Comparison of ENCODE assay signal across 1 cellular context in the genomic region with DNA sequence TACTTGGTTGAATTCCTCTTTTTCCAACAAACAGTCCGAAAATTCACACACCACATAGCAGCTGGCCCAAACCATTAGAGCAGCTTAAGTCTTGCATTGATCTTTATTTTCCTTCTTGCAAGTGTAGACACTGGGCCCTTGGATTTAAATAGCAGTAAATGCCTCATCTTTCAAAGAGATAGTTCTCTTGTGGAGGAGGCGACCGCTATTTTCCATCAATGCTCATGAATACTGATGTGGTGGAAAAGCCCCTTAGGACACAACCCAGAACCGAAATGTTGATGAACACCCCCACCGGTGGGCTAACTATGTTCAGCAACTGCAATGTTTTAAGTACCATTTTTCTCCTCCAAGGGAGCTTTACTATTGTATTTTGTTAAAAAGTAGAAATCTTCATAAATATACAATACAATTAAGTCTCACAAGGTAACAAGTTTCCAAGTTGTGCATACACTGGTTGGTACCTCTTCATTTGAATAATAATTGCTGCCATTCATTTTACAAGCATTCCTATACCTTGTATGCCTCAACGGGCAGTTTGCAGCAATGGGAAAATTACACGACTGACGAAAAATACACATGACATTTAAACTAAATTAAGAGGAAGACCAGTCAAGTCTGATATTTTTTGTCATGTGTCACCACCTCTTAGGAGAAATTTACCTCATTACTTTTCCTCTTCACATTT.
TF ChIP-seq lines count a peak whose summit lies in the region.

No MANE protein-coding gene starts in this region.

TF ChIP-seq in GM23338, 12 proteins besides CTCF, POLR2A, EP300 and RAD21 (continued from another document):
- TF ChIP-seq, protein P1, sequence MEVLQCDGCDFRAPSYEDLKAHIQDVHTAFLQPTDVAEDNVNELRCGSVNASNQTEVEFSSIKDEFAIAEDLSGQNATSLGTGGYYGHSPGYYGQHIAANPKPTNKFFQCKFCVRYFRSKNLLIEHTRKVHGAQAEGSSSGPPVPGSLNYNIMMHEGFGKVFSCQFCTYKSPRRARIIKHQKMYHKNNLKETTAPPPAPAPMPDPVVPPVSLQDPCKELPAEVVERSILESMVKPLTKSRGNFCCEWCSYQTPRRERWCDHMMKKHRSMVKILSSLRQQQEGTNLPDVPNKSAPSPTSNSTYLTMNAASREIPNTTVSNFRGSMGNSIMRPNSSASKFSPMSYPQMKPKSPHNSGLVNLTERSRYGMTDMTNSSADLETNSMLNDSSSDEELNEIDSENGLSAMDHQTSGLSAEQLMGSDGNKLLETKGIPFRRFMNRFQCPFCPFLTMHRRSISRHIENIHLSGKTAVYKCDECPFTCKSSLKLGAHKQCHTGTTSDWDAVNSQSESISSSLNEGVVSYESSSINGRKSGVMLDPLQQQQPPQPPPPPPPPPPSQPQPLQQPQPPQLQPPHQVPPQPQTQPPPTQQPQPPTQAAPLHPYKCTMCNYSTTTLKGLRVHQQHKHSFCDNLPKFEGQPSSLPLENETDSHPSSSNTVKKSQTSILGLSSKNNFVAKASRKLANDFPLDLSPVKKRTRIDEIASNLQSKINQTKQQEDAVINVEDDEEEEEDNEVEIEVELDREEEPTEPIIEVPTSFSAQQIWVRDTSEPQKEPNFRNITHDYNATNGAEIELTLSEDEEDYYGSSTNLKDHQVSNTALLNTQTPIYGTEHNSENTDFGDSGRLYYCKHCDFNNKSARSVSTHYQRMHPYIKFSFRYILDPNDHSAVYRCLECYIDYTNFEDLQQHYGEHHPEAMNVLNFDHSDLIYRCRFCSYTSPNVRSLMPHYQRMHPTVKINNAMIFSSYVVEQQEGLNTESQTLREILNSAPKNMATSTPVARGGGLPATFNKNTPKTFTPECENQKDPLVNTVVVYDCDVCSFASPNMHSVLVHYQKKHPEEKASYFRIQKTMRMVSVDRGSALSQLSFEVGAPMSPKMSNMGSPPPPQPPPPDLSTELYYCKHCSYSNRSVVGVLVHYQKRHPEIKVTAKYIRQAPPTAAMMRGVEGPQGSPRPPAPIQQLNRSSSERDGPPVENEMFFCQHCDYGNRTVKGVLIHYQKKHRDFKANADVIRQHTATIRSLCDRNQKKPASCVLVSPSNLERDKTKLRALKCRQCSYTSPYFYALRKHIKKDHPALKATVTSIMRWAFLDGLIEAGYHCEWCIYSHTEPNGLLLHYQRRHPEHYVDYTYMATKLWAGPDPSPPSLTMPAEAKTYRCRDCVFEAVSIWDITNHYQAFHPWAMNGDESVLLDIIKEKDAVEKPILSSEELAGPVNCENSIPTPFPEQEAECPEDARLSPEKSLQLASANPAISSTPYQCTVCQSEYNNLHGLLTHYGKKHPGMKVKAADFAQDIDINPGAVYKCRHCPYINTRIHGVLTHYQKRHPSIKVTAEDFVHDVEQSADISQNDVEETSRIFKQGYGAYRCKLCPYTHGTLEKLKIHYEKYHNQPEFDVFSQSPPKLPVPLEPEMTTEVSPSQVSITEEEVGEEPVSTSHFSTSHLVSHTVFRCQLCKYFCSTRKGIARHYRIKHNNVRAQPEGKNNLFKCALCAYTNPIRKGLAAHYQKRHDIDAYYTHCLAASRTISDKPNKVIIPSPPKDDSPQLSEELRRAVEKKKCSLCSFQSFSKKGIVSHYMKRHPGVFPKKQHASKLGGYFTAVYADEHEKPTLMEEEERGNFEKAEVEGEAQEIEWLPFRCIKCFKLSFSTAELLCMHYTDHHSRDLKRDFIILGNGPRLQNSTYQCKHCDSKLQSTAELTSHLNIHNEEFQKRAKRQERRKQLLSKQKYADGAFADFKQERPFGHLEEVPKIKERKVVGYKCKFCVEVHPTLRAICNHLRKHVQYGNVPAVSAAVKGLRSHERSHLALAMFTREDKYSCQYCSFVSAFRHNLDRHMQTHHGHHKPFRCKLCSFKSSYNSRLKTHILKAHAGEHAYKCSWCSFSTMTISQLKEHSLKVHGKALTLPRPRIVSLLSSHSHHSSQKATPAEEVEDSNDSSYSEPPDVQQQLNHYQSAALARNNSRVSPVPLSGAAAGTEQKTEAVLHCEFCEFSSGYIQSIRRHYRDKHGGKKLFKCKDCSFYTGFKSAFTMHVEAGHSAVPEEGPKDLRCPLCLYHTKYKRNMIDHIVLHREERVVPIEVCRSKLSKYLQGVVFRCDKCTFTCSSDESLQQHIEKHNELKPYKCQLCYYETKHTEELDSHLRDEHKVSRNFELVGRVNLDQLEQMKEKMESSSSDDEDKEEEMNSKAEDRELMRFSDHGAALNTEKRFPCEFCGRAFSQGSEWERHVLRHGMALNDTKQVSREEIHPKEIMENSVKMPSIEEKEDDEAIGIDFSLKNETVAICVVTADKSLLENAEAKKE (CRISPR knock-in tag; IDR thresholded peaks at IDR 0.05), result no peak
- TF ChIP-seq, protein P2, sequence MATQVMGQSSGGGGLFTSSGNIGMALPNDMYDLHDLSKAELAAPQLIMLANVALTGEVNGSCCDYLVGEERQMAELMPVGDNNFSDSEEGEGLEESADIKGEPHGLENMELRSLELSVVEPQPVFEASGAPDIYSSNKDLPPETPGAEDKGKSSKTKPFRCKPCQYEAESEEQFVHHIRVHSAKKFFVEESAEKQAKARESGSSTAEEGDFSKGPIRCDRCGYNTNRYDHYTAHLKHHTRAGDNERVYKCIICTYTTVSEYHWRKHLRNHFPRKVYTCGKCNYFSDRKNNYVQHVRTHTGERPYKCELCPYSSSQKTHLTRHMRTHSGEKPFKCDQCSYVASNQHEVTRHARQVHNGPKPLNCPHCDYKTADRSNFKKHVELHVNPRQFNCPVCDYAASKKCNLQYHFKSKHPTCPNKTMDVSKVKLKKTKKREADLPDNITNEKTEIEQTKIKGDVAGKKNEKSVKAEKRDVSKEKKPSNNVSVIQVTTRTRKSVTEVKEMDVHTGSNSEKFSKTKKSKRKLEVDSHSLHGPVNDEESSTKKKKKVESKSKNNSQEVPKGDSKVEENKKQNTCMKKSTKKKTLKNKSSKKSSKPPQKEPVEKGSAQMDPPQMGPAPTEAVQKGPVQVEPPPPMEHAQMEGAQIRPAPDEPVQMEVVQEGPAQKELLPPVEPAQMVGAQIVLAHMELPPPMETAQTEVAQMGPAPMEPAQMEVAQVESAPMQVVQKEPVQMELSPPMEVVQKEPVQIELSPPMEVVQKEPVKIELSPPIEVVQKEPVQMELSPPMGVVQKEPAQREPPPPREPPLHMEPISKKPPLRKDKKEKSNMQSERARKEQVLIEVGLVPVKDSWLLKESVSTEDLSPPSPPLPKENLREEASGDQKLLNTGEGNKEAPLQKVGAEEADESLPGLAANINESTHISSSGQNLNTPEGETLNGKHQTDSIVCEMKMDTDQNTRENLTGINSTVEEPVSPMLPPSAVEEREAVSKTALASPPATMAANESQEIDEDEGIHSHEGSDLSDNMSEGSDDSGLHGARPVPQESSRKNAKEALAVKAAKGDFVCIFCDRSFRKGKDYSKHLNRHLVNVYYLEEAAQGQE (IDR thresholded peaks at IDR 0.05; ENCODE audit: unreplicated experiment), result no peak
- TF ChIP-seq EZH2phosphoT487 (IDR thresholded peaks at IDR 0.05; ENCODE audit: unreplicated experiment) (no peak), NANOG (IDR thresholded peaks at IDR 0.05; ENCODE audit: borderline replicate concordance) (no peak), POLR2AphosphoS5 (IDR thresholded peaks at IDR 0.05; ENCODE audit: low read depth) (no peak), EZH2 (IDR thresholded peaks at IDR 0.05; ENCODE audit: low read depth, unreplicated experiment) (no peak)
